8 cellular contexts compared by ENCODE assay signal in genomic region chr14:52950410-52950897, GRCh38. TPM values are rescaled to one million over a fixed set of nuclear protein-coding genes. Genes with fewer than 3 reads are reported as not detected.
DNase-seq lines count a peak whose midpoint lies in the region; ATAC-seq and TF ChIP-seq lines count a peak whose summit lies in the region.

No MANE protein-coding gene starts in this region.

- under 1% methylated on average over 56 of the region's 56 CpGs for WGBS in right cardiac atrium

- H3K4me2 ChIP-seq in PC-3 (ENCODE audit: low read length) = peak overlapping the region; percentile 88

- intact Hi-C loops in PC-3 (cut with micrococcal nuclease) (loop anchor here (5.0 to 10.0 kb wide), 2 partner anchors 68 to 396 kb away; partner anchors contain the start of genes GPR137C and TXNDC16), right cardiac atrium (cut with DNase I) (no loop called here)

- CTCF ChIA-PET in PC-3 (lab: Charles Lee) = interaction anchor here (0.6 to 2.0 kb wide), 2 partner anchors 10 to 46 kb away, joined by 4 to 10 read pairs; no protein-coding TSS in a partner anchor

- DNase-seq in EL (peak; percentile 61), HFF-Myc (ENCODE audit: extremely low read depth, low read depth) (peak; percentile 32), PC-3 (no peak), anterior cingulate cortex (lab: John Stamatoyannopoulos, UW) (peak in 51 of 58 donors; percentile 3 to 65 (median 39)), right cardiac atrium (peak; percentile 54 to 85 (median 84)), progenitor cell of endocrine pancreas (ENCODE audit: low spot score, unreplicated experiment) (peak; percentile 22), NCI-H187 treated with DMSO at 0.1 percent for 48 hours (lab: John Stamatoyannopoulos, UW) (no peak)

- no peaks in the 10 kb centered on the region for H3K9me3 Mint-ChIP-seq in progenitor cell of endocrine pancreas (ENCODE audit: low read depth)

- H3K36me3 Mint-ChIP-seq in progenitor cell of endocrine pancreas (ENCODE audit: insufficient read depth) = peaks cover 5% of the 10 kb centered on the region

- H3K9me3 ChIP-seq in PC-3 (ENCODE audit: low read length) (no peaks in the 10 kb centered on the region), right cardiac atrium (ENCODE audit: control insufficient read depth, low read length) (no peaks in the 10 kb centered on the region)

- H3K9ac ChIP-seq in PC-3 (ENCODE audit: low read length) = peak overlapping the region; percentile 75

- TF ChIP-seq CTCF in HFF-Myc (IDR thresholded peaks at IDR 0.05; ENCODE audit: low read depth, low read length, missing control alignments) (no peak), PC-3 (conservative IDR thresholded peaks at IDR 0.05; ENCODE audit: low read depth, low read length) (no peak), progenitor cell of endocrine pancreas (IDR thresholded peaks at IDR 0.05; ENCODE audit: unreplicated experiment) (peak; percentile 39)

- no peaks in the 10 kb centered on the region for H3K27me3 Mint-ChIP-seq in progenitor cell of endocrine pancreas

- no peaks in the 10 kb centered on the region for H3K9me2 ChIP-seq in PC-3 (replicated peaks; ENCODE audit: low read length)

- H3F3A ChIP-seq in PC-3 (ENCODE audit: low read length, unreplicated experiment) = no peaks in the 10 kb centered on the region

- peaks cover 15% of the 10 kb centered on the region for H4K20me1 ChIP-seq in PC-3 (ENCODE audit: low read length)

- no TSS peak for BruUV-seq in PC-3 (replicated peaks; lab: Mats Ljungman, UMichigan)

- H2AFZ ChIP-seq in PC-3 (ENCODE audit: low read length) = peak overlapping the region; percentile 81

- peaks cover 52% of the 10 kb centered on the region for H3K79me2 ChIP-seq in PC-3 (ENCODE audit: low read length)

- peak overlapping the region; percentile 99 for H3K27ac Mint-ChIP-seq in progenitor cell of endocrine pancreas

- H3K4me1 Mint-ChIP-seq in progenitor cell of endocrine pancreas (ENCODE audit: low read depth) = peaks cover 40% of the 10 kb centered on the region

- peak overlapping the region; percentile 79 for H3K4me3 ChIP-seq in HFF-Myc (replicated peaks; ENCODE audit: low read depth, low read length)
- H3K4me3 ChIP-seq in PC-3 (ENCODE audit: low read length) = peak overlapping the region; percentile 82
- H3K4me3 ChIP-seq in right cardiac atrium (ENCODE audit: low read length) = peak overlapping the region; percentile 87

- POLR2A ChIA-PET in PC-3 (lab: Charles Lee; ENCODE audit: unreplicated experiment) = interaction anchor here (0.5 kb wide), 1 partner anchor 1962 kb away, joined by 4 read pairs; no protein-coding TSS in a partner anchor

- peak; percentile 36 for ATAC-seq in PC-3
- ATAC-seq in right cardiac atrium = peak; percentile 58 to 61
- ATAC-seq in HG03520 (IDR thresholded peaks at IDR 0.05; ENCODE audit: unreplicated experiment) = no peak

- peak overlapping the region; percentile 98 for H3K4me3 Mint-ChIP-seq in progenitor cell of endocrine pancreas (ENCODE audit: low read depth)

- no peaks in the 10 kb centered on the region for H3K27me3 ChIP-seq in PC-3 (ENCODE audit: low read length)
- H3K27me3 ChIP-seq in right cardiac atrium (ENCODE audit: control insufficient read depth, insufficient read depth) = no peaks in the 10 kb centered on the region

- no peaks in the 10 kb centered on the region for H3K36me3 ChIP-seq in PC-3 (ENCODE audit: low read depth, low read length)

- peaks cover 25% of the 10 kb centered on the region for H3K4me1 ChIP-seq in PC-3 (ENCODE audit: insufficient read depth, low read length)
- no peaks in the 10 kb centered on the region for H3K4me1 ChIP-seq in right cardiac atrium (ENCODE audit: control insufficient read depth, insufficient read depth, low read length)

- H3K27ac ChIP-seq in PC-3 (ENCODE audit: low read length) (peak overlapping the region; percentile 25), right cardiac atrium (ENCODE audit: low read length) (peak overlapping the region; percentile 97)

RNA-seq across cellular contexts. Expression of gene FERMT2, which starts 0.4 kb away (rescaled TPM):
- total RNA-seq in PC-3 (2014; rRNA removed) (29.1 and 38.6 TPM in 2 replicates), right cardiac atrium (100 to 1,000 TPM; 102 to 180 (median 117) TPM), progenitor cell of endocrine pancreas (44.4 and 52.8 TPM in 2 replicates)
- polyA plus RNA-seq in right cardiac atrium = 48.8 TPM

Comparison
In these comparisons a context has a peak if more than half of its experiments do, and no peak if none do; other contexts are left out.
1. DNase-seq: peak in EL (single experiment), HFF-Myc (single experiment), anterior cingulate cortex (51 of 58), right cardiac atrium (3 of 3) and progenitor cell of endocrine pancreas (single experiment); none in PC-3 (single experiment) and NCI-H187 treated with DMSO at 0.1 percent for 48 hours (single experiment).
2. Peak in every context shown above with its lines, with median percentiles within 50 percentile points of each other: H3K4me3 ChIP-seq.